Comparison of ENCODE assay signal across 34 cellular contexts in genomic region chr5:180358694-180359093, GRCh38. TPM values are rescaled to one million over a fixed set of nuclear protein-coding genes. Genes with fewer than 3 reads are reported as not detected.
"Had no signal": no experiment of that assay in that cellular context is flagged by ENCODE, and none has a peak within 500 bp of the region (broad histone marks: within the 10 kb centered on the region; RNA-seq: fewer than 3 reads in every experiment).

No MANE protein-coding gene starts in this region.

- H3K36me3 ChIP-seq: adrenal gland, ascending aorta, brain microvascular endothelial cell, breast epithelium, cardiac muscle cell had no signal

- DNase-seq: activated effector memory CD4-positive, alpha-beta T cell treated with anti-CD3 and anti-CD28 coated beads, Interleukin-2, amount 50 U/mL, for 16 hours; activated effector memory CD4-positive, alpha-beta T cell treated with Interleukin-2 at 50 U/mL for 16 hours; activated gamma-delta T cell; activated naive CD4-positive, alpha-beta T cell; activated naive CD4-positive, alpha-beta T cell treated with anti-CD3 and anti-CD28 coated beads for 36 hours; activated naive CD4-positive, alpha-beta T cell treated with anti-CD3 and anti-CD28 coated beads, Interleukin-2, amount 10 ng/mL, durations not matched to agents 7 days and 5 days; activated naive CD4-positive, alpha-beta T cell treated with anti-CD3 and anti-CD28 coated beads, Interleukin-2, amount 50 U/mL, for 16 hours; activated naive CD4-positive, alpha-beta T cell treated with Interleukin-2 at 50 U/mL for 16 hours; activated naive CD8-positive, alpha-beta T cell treated with anti-CD3 and anti-CD28 coated beads for 36 hours; activated naive CD8-positive, alpha-beta T cell treated with anti-CD3 and anti-CD28 coated beads, Interleukin-2, amount 10 ng/mL, durations not matched to agents 7 days and 5 days; activated naive CD8-positive, alpha-beta T cell treated with anti-CD3 and anti-CD28 coated beads, Interleukin-2, amount 50 U/mL, for 24 hours; activated T-cell treated with anti-CD3 and anti-CD28 coated beads, Interleukin-2, amount 50 U/mL, for 1 hour; activated T-cell treated with anti-CD3 and anti-CD28 coated beads, Interleukin-2, amount 50 U/mL, for 24 hours; activated T-cell treated with anti-CD3 and anti-CD28 coated beads, Interleukin-2, amount 50 U/mL, for 4 hours; activated T-cell treated with anti-CD3 and anti-CD28 coated beads, Interleukin-2, amount 50 U/mL, for 48 hours; activated T-cell treated with anti-CD3 and anti-CD28 coated beads, Interleukin-2, amount 50 U/mL, for 72 hours; adrenal gland; amniotic stem cell; amygdala; anterior cingulate cortex; aorta; body of pancreas; brain microvascular endothelial cell; caudate nucleus; central memory CD4-positive, alpha-beta T cell; cerebellar nuclear complex had no signal

- H3K27me3 ChIP-seq: adrenal gland, ascending aorta, body of pancreas, brain microvascular endothelial cell had no signal

- H3K27ac ChIP-seq: adrenal gland, ascending aorta, body of pancreas, brain microvascular endothelial cell, breast epithelium, cardiac muscle cell had no signal

- ATAC-seq: activated naive CD4-positive, alpha-beta T cell treated with anti-CD3 and anti-CD28 coated beads, Interleukin-2, amount 50 U/mL, for 72 hours; activated naive CD8-positive, alpha-beta T cell treated with anti-CD3 and anti-CD28 coated beads, Interleukin-2, amount 50 U/mL, for 24 hours; activated T-cell treated with anti-CD3 and anti-CD28 coated beads, Interleukin-2, amount 50 U/mL, for 4 hours; activated T-cell treated with anti-CD3 and anti-CD28 coated beads, Interleukin-2, amount 50 U/mL, for 72 hours; activated T-helper 17 cell treated with anti-CD3 and anti-CD28 coated beads, Interleukin-2, amount 50 U/mL, for 72 hours; body of pancreas had no signal

- FAIRE-seq: astrocyte, bronchial epithelial cell had no signal

- H3K9me3 ChIP-seq: adrenal gland, ascending aorta, body of pancreas, breast epithelium had no signal

- H3K4me3 ChIP-seq: adrenal gland, ascending aorta, body of pancreas, breast epithelium, cardiac muscle cell had no signal

- H3K4me1 ChIP-seq: ascending aorta, breast epithelium had no signal

RNA-seq across cellular contexts. Expression of gene GFPT2, which starts 5.6 kb away (rescaled TPM):
- total RNA-seq: activated T-helper 2 cell treated with anti-CD3 and anti-CD28 coated beads, Interferon-gamma antibody, Interleukin-2, Interleukin-4, amounts not matched to agents 10 μg/mL and 5 μg/mL and 100 μg/mL, durations not matched to agents 14 hours and 24 hours and 36 hours had no signal
